In genomic region chr3:184361532-184361931, GRCh38 we compare ENCODE assay signal across 8 cellular contexts.
DNase-seq lines count a peak whose midpoint lies in the region; ATAC-seq and TF ChIP-seq lines count a peak whose summit lies in the region.

CLCN2 (minus strand) TSS chr3:184361605; CDS start chr3:184361479, 126 bp downstream.
POLR2H (plus strand) TSS chr3:184361710; CDS start chr3:184363493, 1,783 bp downstream.

- peak within 1 kb of the TSS; percentile 81 to 83 for H3K4me3 ChIP-seq in cardiac fibroblast (replicated peaks in 1 of 2; ENCODE audit: low read depth in 2 of 2, low read length in 2 of 2)

- TF ChIP-seq CTCF in cardiac fibroblast (IDR thresholded peaks at IDR 0.05; ENCODE audit: low read depth, low read length), result no peak

- no peak for TF ChIP-seq RAD21 in Ishikawa (IDR thresholded peaks at IDR 0.05; ENCODE audit: low read depth)

- no peak; the same call in 1 of the 2 replicates for TF ChIP-seq EP300 in Ishikawa (IDR thresholded peaks at IDR 0.05; ENCODE audit: borderline replicate concordance)

- DNase-seq in DMS79 treated with DMSO at 0.1 percent for 48 hours (lab: John Stamatoyannopoulos, UW), result peak; percentile 27
- DNase-seq in T-helper 2 cell, result peak in 4 of 5 experiments; percentile 23 to 46 (median 33)
- DNase-seq in cardiac fibroblast (ENCODE audit: low read depth in 2 of 2), result peak in 1 of 2 donors; percentile 71
- peak; percentile 24 for DNase-seq in kidney glomerular epithelial cell (lab: John Stamatoyannopoulos, UW)
- DNase-seq in stimulated activated CD4-positive, alpha-beta T cell treated with anti-CD3 and anti-CD28 coated beads, Interleukin-15, amount 100 ng/mL, for 1 hour (ENCODE audit: low read depth in 1 of 2, low spot score in 1 of 2), result peak; percentile 19 to 34
- DNase-seq in GM19240 (ENCODE audit: insufficient read length, low spot score), result no peak

- ATAC-seq in GM21367 (IDR thresholded peaks at IDR 0.05; ENCODE audit: unreplicated experiment), result peak; percentile 38

TF ChIP-seq in Ishikawa, 13 proteins besides CTCF, POLR2A, EP300 and RAD21:
- TF ChIP-seq CREB1 (IDR thresholded peaks at IDR 0.05; ENCODE audit: low read depth) (no peak), MAX (IDR thresholded peaks at IDR 0.05) (peak; percentile 64), EGR1 (IDR thresholded peaks at IDR 0.05) (0 out of 2 replicates have a peak, but pooled peaks have one; percentile 9), NFIC (IDR thresholded peaks at IDR 0.05) (no peak), USF1 (IDR thresholded peaks at IDR 0.05) (peak; percentile 3; the same call in 1 of the 2 replicates), FOXM1 (IDR thresholded peaks at IDR 0.05; ENCODE audit: borderline replicate concordance, low read depth) (no peak), TAF1 (IDR thresholded peaks at IDR 0.05; ENCODE audit: low read depth) (peak; percentile 61; the same call in 1 of the 2 replicates), TCF12 (IDR thresholded peaks at IDR 0.05; ENCODE audit: low read depth) (peak; percentile 24; the same call in 1 of the 2 replicates), ZBTB7A (IDR thresholded peaks at IDR 0.05; ENCODE audit: low read depth) (peak; percentile 97)
